Comparison of ENCODE assay signal across 29 cellular contexts in the genomic region with DNA sequence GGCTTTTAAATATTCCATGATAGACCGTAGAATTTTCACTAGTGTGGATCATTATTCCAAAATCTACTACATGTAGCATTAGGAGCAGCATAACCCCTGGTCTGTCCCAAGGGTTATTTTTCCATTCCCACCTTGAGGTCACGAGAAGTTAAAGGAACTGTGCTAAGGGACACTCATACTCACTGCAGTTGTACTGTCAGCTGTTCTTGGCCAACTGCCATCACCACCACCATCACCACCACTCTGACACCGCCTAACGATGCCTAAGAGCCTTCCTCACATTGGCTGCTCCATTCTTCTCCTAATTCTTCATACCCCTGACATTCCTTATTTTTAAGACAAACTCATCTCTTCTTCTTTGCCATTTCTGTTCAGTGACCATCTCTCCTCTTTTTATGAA. TPM values are rescaled to one million over a fixed set of nuclear protein-coding genes. Genes with fewer than 3 reads are reported as not detected.
"Had no signal": no experiment of that assay in that cellular context is flagged by ENCODE, and none has a peak within 500 bp of the region (broad histone marks: within the 10 kb centered on the region; RNA-seq: fewer than 3 reads in every experiment).

No MANE protein-coding gene starts in this region.

- H3K36me3 ChIP-seq: heart right ventricle, lower lobe of right lung, neutrophil, right lobe of liver, thyroid gland, upper lobe of right lung had no signal

- H3K4me3 Mint-ChIP-seq: activated B cell treated with CpG ODN at 0.5 μM for 24 hours; activated CD4-positive, alpha-beta T cell treated with anti-CD3 and anti-CD28 coated beads for 36 hours; activated CD8-positive, alpha-beta memory T cell treated with anti-CD3 and anti-CD28 coated beads, Interleukin-2, amount 10 ng/mL, durations not matched to agents 7 days and 5 days; activated CD8-positive, alpha-beta T cell treated with anti-CD3 and anti-CD28 coated beads, Interleukin-2, amount 10 ng/mL, durations not matched to agents 7 days and 5 days; activated T-cell treated with anti-CD3 and anti-CD28 coated beads, Interleukin-2, amount 50 U/mL, for 72 hours; central memory CD8-positive, alpha-beta T cell; dendritic cell treated with granulocyte-macrophage colony-stimulating factor and Interleukin-4, amounts not matched to agents 40 ng/mL and 50 ng/mL, for 4 days; endodermal cell; stimulated activated effector memory CD8-positive, alpha-beta T cell treated with anti-CD3 and anti-CD28 coated beads, Interleukin-12 subunit alpha, Interleukin-12 subunit beta, amount 100 ng/mL, for 72 hours; stimulated activated naive CD8-positive, alpha-beta T cell treated with anti-CD3 and anti-CD28 coated beads, Interleukin-15, amount 100 ng/mL, for 72 hours had no signal

- H3K4me1 Mint-ChIP-seq: activated B cell treated with CpG ODN at 0.5 μM for 24 hours; activated CD4-positive, alpha-beta T cell treated with anti-CD3 and anti-CD28 coated beads for 36 hours; activated CD8-positive, alpha-beta memory T cell treated with anti-CD3 and anti-CD28 coated beads, Interleukin-2, amount 10 ng/mL, durations not matched to agents 7 days and 5 days; stimulated activated naive CD8-positive, alpha-beta T cell treated with anti-CD3 and anti-CD28 coated beads, Interleukin-15, amount 100 ng/mL, for 72 hours had no signal

- H3K4me1 ChIP-seq: foreskin keratinocyte, heart right ventricle, lower lobe of right lung, right lobe of liver, thyroid gland, upper lobe of right lung had no signal

- H3K9me3 ChIP-seq: heart right ventricle, lower lobe of right lung, neutrophil, right lobe of liver, thyroid gland, upper lobe of right lung had no signal

- H3K27me3 Mint-ChIP-seq: activated CD8-positive, alpha-beta memory T cell treated with anti-CD3 and anti-CD28 coated beads, Interleukin-2, amount 10 ng/mL, durations not matched to agents 7 days and 5 days; central memory CD8-positive, alpha-beta T cell; natural killer cell treated with Interleukin-12 subunit alpha and Interleukin-12 subunit beta and Interleukin-15 and Interleukin-18, amount 100 ng/mL, for 72 hours; stimulated activated naive CD8-positive, alpha-beta T cell treated with anti-CD3 and anti-CD28 coated beads, Interleukin-15, amount 100 ng/mL, for 72 hours had no signal

- H3K27ac ChIP-seq: foreskin keratinocyte, heart right ventricle, lower lobe of right lung, neutrophil, right lobe of liver, skin epidermis, thyroid gland, upper lobe of right lung had no signal

- H3K36me3 Mint-ChIP-seq: activated CD8-positive, alpha-beta memory T cell treated with anti-CD3 and anti-CD28 coated beads, Interleukin-2, amount 10 ng/mL, durations not matched to agents 7 days and 5 days; stimulated activated effector memory CD8-positive, alpha-beta T cell treated with anti-CD3 and anti-CD28 coated beads, Interleukin-12 subunit alpha, Interleukin-12 subunit beta, amount 100 ng/mL, for 72 hours had no signal

- H3K9me3 Mint-ChIP-seq: activated B cell treated with CpG ODN at 0.5 μM for 24 hours; central memory CD8-positive, alpha-beta T cell; dendritic cell treated with granulocyte-macrophage colony-stimulating factor and Interleukin-4, amounts not matched to agents 40 ng/mL and 50 ng/mL, for 4 days; endodermal cell; stimulated activated effector memory CD8-positive, alpha-beta T cell treated with anti-CD3 and anti-CD28 coated beads, Interleukin-12 subunit alpha, Interleukin-12 subunit beta, amount 100 ng/mL, for 72 hours had no signal

- H3K27ac Mint-ChIP-seq: activated B cell treated with CpG ODN at 0.5 μM for 24 hours; activated CD4-positive, alpha-beta T cell treated with anti-CD3 and anti-CD28 coated beads for 36 hours; activated CD8-positive, alpha-beta memory T cell treated with anti-CD3 and anti-CD28 coated beads, Interleukin-2, amount 10 ng/mL, durations not matched to agents 7 days and 5 days; activated CD8-positive, alpha-beta T cell treated with anti-CD3 and anti-CD28 coated beads, Interleukin-2, amount 10 ng/mL, durations not matched to agents 7 days and 5 days; activated naive CD4-positive, alpha-beta T cell treated with anti-CD3 and anti-CD28 coated beads, Interleukin-2, amount 50 U/mL, for 72 hours; activated T-cell treated with anti-CD3 and anti-CD28 coated beads, Interleukin-2, amount 50 U/mL, for 72 hours; dendritic cell treated with granulocyte-macrophage colony-stimulating factor and Interleukin-4, amounts not matched to agents 40 ng/mL and 50 ng/mL, for 4 days; endodermal cell; stimulated activated effector memory CD8-positive, alpha-beta T cell treated with anti-CD3 and anti-CD28 coated beads, Interleukin-12 subunit alpha, Interleukin-12 subunit beta, amount 100 ng/mL, for 72 hours; stimulated activated naive CD8-positive, alpha-beta T cell treated with anti-CD3 and anti-CD28 coated beads, Interleukin-15, amount 100 ng/mL, for 72 hours had no signal

- H3K4me3 ChIP-seq: heart right ventricle, lower lobe of right lung, right lobe of liver, skin epidermis, thyroid gland, upper lobe of right lung had no signal

- H3K27me3 ChIP-seq: heart right ventricle, neutrophil, right lobe of liver, thyroid gland, upper lobe of right lung had no signal

- DNase-seq: activated B cell treated with CpG ODN at 0.5 μM for 24 hours; activated CD4-positive, alpha-beta T cell treated with anti-CD3 and anti-CD28 coated beads for 36 hours; activated CD8-positive, alpha-beta memory T cell treated with anti-CD3 and anti-CD28 coated beads, Interleukin-2, amount 10 ng/mL, durations not matched to agents 7 days and 5 days; activated CD8-positive, alpha-beta T cell treated with anti-CD3 and anti-CD28 coated beads, Interleukin-2, amount 10 ng/mL, durations not matched to agents 7 days and 5 days; activated naive CD4-positive, alpha-beta T cell; activated T-cell treated with anti-CD3 and anti-CD28 coated beads, Interleukin-2, amount 50 U/mL, for 72 hours; foreskin keratinocyte; heart right ventricle; kidney glomerular epithelial cell; lower lobe of right lung; mesenchymal stem cell; right lobe of liver; stimulated activated CD4-positive, alpha-beta T cell treated with anti-CD3 and anti-CD28 coated beads, Interleukin-4, amount 100 ng/mL, for 24 hours; stimulated activated naive CD8-positive, alpha-beta T cell treated with anti-CD3 and anti-CD28 coated beads, Interleukin-15, amount 100 ng/mL, for 72 hours; T-helper 2 cell; thyroid gland; upper lobe of right lung had no signal

RNA-seq across cellular contexts. Expression of a gene that starts 13.4 kb away (rescaled TPM):
- total RNA-seq: activated B cell treated with CpG ODN at 0.5 μM for 24 hours; activated CD4-positive, alpha-beta T cell treated with anti-CD3 and anti-CD28 coated beads for 36 hours; bronchial epithelial cell; esophagus mucosa; foreskin keratinocyte; osteocyte; renal cortical epithelial cell had no signal
- polyA plus RNA-seq: foreskin keratinocyte had no signal
